ENCODE assay signal across 8 cellular contexts in the genomic region with DNA sequence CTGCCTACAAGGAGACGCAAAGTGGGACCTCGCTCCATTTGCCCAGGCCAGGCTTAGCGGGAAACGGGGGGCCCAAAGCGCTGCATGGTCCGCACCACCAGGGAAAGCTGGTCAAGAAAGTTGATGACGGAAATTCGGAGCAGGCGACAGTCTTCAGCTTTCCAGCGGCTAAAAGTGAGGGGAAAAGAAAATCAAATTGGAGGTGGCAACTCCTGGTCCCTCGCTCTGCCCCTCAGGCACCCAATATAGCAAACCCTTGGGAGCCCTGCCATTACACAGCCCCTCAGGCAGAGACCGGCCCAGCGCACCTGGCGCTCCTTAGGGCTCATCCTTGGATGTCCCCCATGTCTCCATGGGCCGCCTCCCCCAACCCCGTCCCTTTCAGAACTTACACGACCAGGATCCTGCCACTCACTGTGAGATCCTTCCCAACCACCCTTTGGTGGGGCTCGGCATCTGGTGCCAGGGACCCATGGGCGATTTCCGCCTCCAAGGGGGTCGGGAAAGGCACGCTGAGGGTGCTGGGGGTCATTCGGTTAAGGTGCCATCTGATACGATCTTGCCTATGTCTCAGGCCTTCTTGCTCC.
DNase-seq lines count a peak whose midpoint lies in the region; ATAC-seq, FAIRE-seq and TF ChIP-seq lines count a peak whose summit lies in the region.

No MANE protein-coding gene starts in this region.

- H3K4me3 ChIP-seq in BLaER1 (peak overlapping the region; percentile 69), LNCaP clone FGC (ENCODE audit: low read depth, low read length) (peak overlapping the region; percentile 67)

- H3K9me3 ChIP-seq in BLaER1 = no peaks in the 10 kb centered on the region; the same call in 1 of the 2 replicates

- peaks cover 28% of the 10 kb centered on the region for H3K36me3 Mint-ChIP-seq in dendritic cell treated with granulocyte-macrophage colony-stimulating factor and Interleukin-4, amounts not matched to agents 40 ng/mL and 50 ng/mL, for 4 days (ENCODE audit: low read depth)
- H3K36me3 Mint-ChIP-seq in nephron progenitor cell (ENCODE audit: low read depth) = peaks cover 18% of the 10 kb centered on the region

- H3K27me3 ChIP-seq in BLaER1 = peaks cover 37% of the 10 kb centered on the region

- FAIRE-seq in urothelium cell line (lab: Jason Lieb, UNC) = no peak

- peak overlapping the region; percentile 81 for H3K4me2 ChIP-seq in BLaER1

- peaks cover 38% of the 10 kb centered on the region for H3K4me1 ChIP-seq in BLaER1

- H4K20me1 ChIP-seq in BLaER1 = peaks cover 18% of the 10 kb centered on the region; the same call in 1 of the 2 replicates

- no peaks in the 10 kb centered on the region for H3K27me3 Mint-ChIP-seq in dendritic cell treated with granulocyte-macrophage colony-stimulating factor and Interleukin-4, amounts not matched to agents 40 ng/mL and 50 ng/mL, for 4 days
- peaks cover 8% of the 10 kb centered on the region for H3K27me3 Mint-ChIP-seq in nephron progenitor cell (ENCODE audit: low read depth, poor library complexity)

- H3K27ac ChIP-seq in BLaER1 = 0 out of 2 replicates have a peak overlapping the region, but pooled peaks have one; percentile 81

- peaks cover 23% of the 10 kb centered on the region for H3K4me1 Mint-ChIP-seq in dendritic cell treated with granulocyte-macrophage colony-stimulating factor and Interleukin-4, amounts not matched to agents 40 ng/mL and 50 ng/mL, for 4 days (ENCODE audit: low read depth)
- peaks cover 20% of the 10 kb centered on the region for H3K4me1 Mint-ChIP-seq in nephron progenitor cell

- no peaks in the 10 kb centered on the region for H3K9me3 Mint-ChIP-seq in dendritic cell treated with granulocyte-macrophage colony-stimulating factor and Interleukin-4, amounts not matched to agents 40 ng/mL and 50 ng/mL, for 4 days
- H3K9me3 Mint-ChIP-seq in nephron progenitor cell = peaks cover 73% of the 10 kb centered on the region

- H3K27ac Mint-ChIP-seq in dendritic cell treated with granulocyte-macrophage colony-stimulating factor and Interleukin-4, amounts not matched to agents 40 ng/mL and 50 ng/mL, for 4 days = peak overlapping the region; percentile 89
- no peak overlapping the region for H3K27ac Mint-ChIP-seq in nephron progenitor cell

- no peak for DNase-seq in LNCaP clone FGC (ENCODE audit: low read depth)
- no peak for DNase-seq in nephron progenitor cell
- DNase-seq in GM13976 (ENCODE audit: low spot score) = no peak
- no peak for DNase-seq in urothelium cell line (ENCODE audit: low spot score)
- no peak for DNase-seq in NCI-H510A (lab: John Stamatoyannopoulos, UW)

- H3K36me3 ChIP-seq in BLaER1 = peaks cover 7% of the 10 kb centered on the region; the same call in 1 of the 2 replicates

- intact Hi-C loops in dendritic cell treated with granulocyte-macrophage colony-stimulating factor and Interleukin-4, amounts not matched to agents 40 ng/mL and 50 ng/mL, for 4 days (cut with micrococcal nuclease) = no loop called here

- TF ChIP-seq CTCF in LNCaP clone FGC (IDR thresholded peaks at IDR 0.05; ENCODE audit: control insufficient read depth, extremely low read depth, insufficient read depth) = no peak
- TF ChIP-seq CTCF in nephron progenitor cell (IDR thresholded peaks at IDR 0.05) = no peak
- no peak for TF ChIP-seq CTCF in GM13976 (IDR thresholded peaks at IDR 0.05; ENCODE audit: borderline replicate concordance, control extremely low read depth, extremely low read depth, insufficient read depth, missing control alignments)

- in situ Hi-C loops in GM13976 (cut with MboI; ENCODE audit: low sequenced_read_pairs, unreplicated experiment) = no loop called here

- no peak for ATAC-seq in GM18511 (IDR thresholded peaks at IDR 0.05; ENCODE audit: unreplicated experiment)

- H3K9ac ChIP-seq in BLaER1 = peak overlapping the region; percentile 76; the same call in 1 of the 2 replicates

- peak overlapping the region; percentile 78 for H3K4me3 Mint-ChIP-seq in dendritic cell treated with granulocyte-macrophage colony-stimulating factor and Interleukin-4, amounts not matched to agents 40 ng/mL and 50 ng/mL, for 4 days
- H3K4me3 Mint-ChIP-seq in nephron progenitor cell = peak overlapping the region; percentile 83
